Comparison of ENCODE assay signal across 17 cellular contexts in the genomic region with DNA sequence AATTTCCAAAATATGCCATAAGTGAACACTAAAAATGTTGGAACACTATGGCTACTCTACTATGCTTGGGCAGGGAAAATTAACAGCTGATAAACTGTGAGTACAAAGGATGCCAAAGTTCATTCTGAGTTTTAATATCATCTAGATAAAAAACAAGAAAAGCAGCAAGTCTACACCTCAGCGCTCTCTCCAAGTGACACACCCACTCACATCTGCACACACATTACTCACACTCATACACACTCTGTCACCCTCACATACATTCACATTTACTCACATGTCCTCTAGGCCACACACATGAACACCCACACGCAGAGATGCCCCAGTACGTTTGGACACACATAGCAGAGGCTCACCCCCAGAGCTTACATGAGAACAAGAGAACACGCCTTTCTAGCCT.
DNase-seq lines count a peak whose midpoint lies in the region; ATAC-seq and TF ChIP-seq lines count a peak whose summit lies in the region.
"Had no signal": no experiment of that assay in that cellular context is flagged by ENCODE, and none has a peak within 500 bp of the region (broad histone marks: within the 10 kb centered on the region; RNA-seq: fewer than 3 reads in every experiment).

No MANE protein-coding gene starts in this region.

- H4K8ac ChIP-seq in mesendoderm (ENCODE audit: low read depth, low read length), result no peak overlapping the region

- no peaks in the 10 kb centered on the region for H3K79me2 ChIP-seq in mesendoderm (ENCODE audit: control insufficient read depth, insufficient read depth, low read length)

- H3K27me3 ChIP-seq in body of pancreas, result no peaks in the 10 kb centered on the region
- H3K27me3 ChIP-seq in mesendoderm (ENCODE audit: insufficient read depth, low read length, poor library complexity), result no peaks in the 10 kb centered on the region

- H3K27ac ChIP-seq in body of pancreas, result peak overlapping the region in 2 of 4 donors; percentile 16 to 17
- no peak overlapping the region for H3K27ac ChIP-seq in mesendoderm (ENCODE audit: low read depth, low read length)

- no peaks in the 10 kb centered on the region for H3K27me3 Mint-ChIP-seq in progenitor cell of endocrine pancreas
- H3K27me3 Mint-ChIP-seq: CD4-positive, alpha-beta memory T cell had no signal

- no peak overlapping the region for H2BK120ac ChIP-seq in mesendoderm (ENCODE audit: low read depth, low read length)

- H4K5ac ChIP-seq in mesendoderm (ENCODE audit: low read length), result no peak overlapping the region

- no peak overlapping the region for H3K4me2 ChIP-seq in mesendoderm (ENCODE audit: low read length)
- H3K4me2 ChIP-seq: SK-N-SH had no signal

- H3K79me1 ChIP-seq in mesendoderm (ENCODE audit: low read length), result no peaks in the 10 kb centered on the region

- no peak overlapping the region for H2BK15ac ChIP-seq in mesendoderm (replicated peaks; ENCODE audit: low read depth)

- H3K56ac ChIP-seq in mesendoderm (ENCODE audit: low read length), result peak overlapping the region; percentile 68

- no peak overlapping the region for H3K4ac ChIP-seq in mesendoderm (ENCODE audit: low read depth, low read length)

- DNase-seq in body of pancreas, result no peak
- no peak for DNase-seq in mesendoderm
- DNase-seq in progenitor cell of endocrine pancreas (ENCODE audit: low spot score, unreplicated experiment), result no peak
- no peak for DNase-seq in activated CD4-positive, alpha-beta T cell treated with anti-CD3 and anti-CD28 coated beads, Interleukin-2, amount 50 U/mL, for 48 hours
- DNase-seq in NCI-H774 (lab: John Stamatoyannopoulos, UW), result no peak
- DNase-seq in DMS79 treated with DMSO at 0.1 percent for 48 hours (lab: John Stamatoyannopoulos, UW), result no peak
- no peak for DNase-seq in NCI-H2107 treated with DMSO at 0.1 percent for 48 hours (lab: John Stamatoyannopoulos, UW; ENCODE audit: unreplicated experiment)
- DNase-seq: CD4-positive, alpha-beta memory T cell; COR-L47; DMS53; NCI-H1092 treated with DMSO at 0.1 percent for 48 hours; NCI-H1436 treated with DMSO at 0.1 percent for 48 hours; NCI-H187 treated with DMSO at 0.1 percent for 48 hours; NCI-H524; NCI-H748 treated with DMSO at 0.1 percent for 48 hours; SK-N-SH had no signal

- no peaks in the 10 kb centered on the region for H3K9me3 Mint-ChIP-seq in progenitor cell of endocrine pancreas (ENCODE audit: low read depth)
- H3K9me3 Mint-ChIP-seq: CD4-positive, alpha-beta memory T cell had no signal

- no peak overlapping the region for H3K4me3 Mint-ChIP-seq in progenitor cell of endocrine pancreas (ENCODE audit: low read depth)

- H3K9ac ChIP-seq in mesendoderm (ENCODE audit: low read length), result no peak overlapping the region
- H3K9ac ChIP-seq: SK-N-SH had no signal

- peak overlapping the region; percentile 37 for H3K27ac Mint-ChIP-seq in progenitor cell of endocrine pancreas
- H3K27ac Mint-ChIP-seq: CD4-positive, alpha-beta memory T cell had no signal

- H3K36me3 Mint-ChIP-seq in progenitor cell of endocrine pancreas (ENCODE audit: insufficient read depth), result no peaks in the 10 kb centered on the region
- H3K36me3 Mint-ChIP-seq: CD4-positive, alpha-beta memory T cell had no signal

- H3K4me3 ChIP-seq in body of pancreas (no peak overlapping the region), mesendoderm (ENCODE audit: low read length) (no peak overlapping the region)

- WGBS in body of pancreas, 2 donors, result 53 to 68% methylated on average over 4 of the region's 4 CpGs
- WGBS in mesendoderm (ENCODE audit: extremely low coverage, insufficient coverage, low lambda C conversion rate), result no CpG with 5 or more reads among the region's 4 CpGs

- H3K36me3 ChIP-seq in body of pancreas (replicated peaks in 1 of 2; ENCODE audit: insufficient read depth in 1 of 2, low read depth in 2 of 2), result no peaks in the 10 kb centered on the region
- no peaks in the 10 kb centered on the region for H3K36me3 ChIP-seq in mesendoderm (ENCODE audit: control insufficient read depth, insufficient read depth, low read length)

- peak; percentile 70 for ATAC-seq in body of pancreas
- ATAC-seq: HCT116 had no signal

- H3K4me1 Mint-ChIP-seq in progenitor cell of endocrine pancreas (ENCODE audit: low read depth), result peaks cover 16% of the 10 kb centered on the region

- no peak for TF ChIP-seq POLR2A in body of pancreas (IDR thresholded peaks at IDR 0.05)

- H3K18ac ChIP-seq in mesendoderm (ENCODE audit: low read length), result no peak overlapping the region

- no peak overlapping the region for H3K23ac ChIP-seq in mesendoderm (ENCODE audit: low read length)

- TF ChIP-seq CTCF in body of pancreas (IDR thresholded peaks at IDR 0.05) (no peak), progenitor cell of endocrine pancreas (IDR thresholded peaks at IDR 0.05; ENCODE audit: unreplicated experiment) (no peak)

- H3K4me1 ChIP-seq in body of pancreas (peaks cover 23% of the 10 kb centered on the region), mesendoderm (ENCODE audit: control insufficient read depth, low read depth, low read length) (peaks cover 2% of the 10 kb centered on the region)

- H2BK5ac ChIP-seq in mesendoderm (ENCODE audit: low read length), result no peak overlapping the region

- peak overlapping the region; percentile 80 for H2AK5ac ChIP-seq in mesendoderm (ENCODE audit: low read length)

- H3K9me3 ChIP-seq in body of pancreas, result no peaks in the 10 kb centered on the region
- H3K9me3 ChIP-seq: SK-N-SH had no signal

- intact Hi-C loops in body of pancreas (cut with DNase I), result no loop called here
